ENCODE assay signal across 9 cellular contexts in genomic region chr22:30324008-30324730, GRCh38. TPM values are rescaled to one million over a fixed set of nuclear protein-coding genes. Genes with fewer than 3 reads are reported as not detected.
DNase-seq lines count a peak whose midpoint lies in the region; ATAC-seq and TF ChIP-seq lines count a peak whose summit lies in the region.
"Had no signal": no experiment of that assay in that cellular context is flagged by ENCODE, and none has a peak within 500 bp of the region (broad histone marks: within the 10 kb centered on the region; RNA-seq: fewer than 3 reads in every experiment).

No MANE protein-coding gene starts in this region.

- no peak for TF ChIP-seq EP300 in sigmoid colon (IDR thresholded peaks at IDR 0.05)

- H3K4me1 ChIP-seq in DND-41 (ENCODE audit: insufficient read depth, low read length) (peaks cover 80% of the 10 kb centered on the region), sigmoid colon (peaks cover 0 to 75% (median 64%) of the 10 kb centered on the region in 4 donors), mesendoderm (ENCODE audit: control insufficient read depth, low read depth, low read length) (no peaks in the 10 kb centered on the region)
- H3K4me1 ChIP-seq in effector memory CD4-positive, alpha-beta T cell (ENCODE audit: control insufficient read depth, insufficient read depth, low read length, poor library complexity, severe bottlenecking) = peaks cover 64% of the 10 kb centered on the region

- H3K36me3 Mint-ChIP-seq in endothelial cell (ENCODE audit: low read depth, unreplicated experiment) = peaks cover 8% of the 10 kb centered on the region

- no peak overlapping the region for H3K23ac ChIP-seq in mesendoderm (ENCODE audit: low read length)

- H4K20me1 ChIP-seq in DND-41 (ENCODE audit: insufficient read depth, low read length) = peaks cover 51% of the 10 kb centered on the region

- WGBS in sigmoid colon, 2 donors = 47 to 72% methylated on average over 8 of the region's 8 CpGs
- WGBS in mesendoderm (ENCODE audit: extremely low coverage, insufficient coverage, low lambda C conversion rate) = no CpG with 5 or more reads among the region's 8 CpGs

- H3K9me3 Mint-ChIP-seq in endothelial cell (ENCODE audit: unreplicated experiment) = no peaks in the 10 kb centered on the region

- H2BK15ac ChIP-seq in mesendoderm (replicated peaks; ENCODE audit: low read depth) = no peak overlapping the region

- no peak overlapping the region for H3K4ac ChIP-seq in mesendoderm (ENCODE audit: low read depth, low read length)

- ATAC-seq in DND-41 (ENCODE audit: insufficient read depth, low read depth) = peak; percentile 87

- H2BK5ac ChIP-seq in mesendoderm (ENCODE audit: low read length) = no peak overlapping the region

- peak overlapping the region; percentile 74 for H3K27ac ChIP-seq in DND-41 (ENCODE audit: low read length)
- H3K27ac ChIP-seq in effector memory CD4-positive, alpha-beta T cell (ENCODE audit: insufficient read depth, low read length, poor library complexity, severe bottlenecking) = peak overlapping the region; percentile 73
- peak overlapping the region; percentile 91 to 98 (median 92) for H3K27ac ChIP-seq in sigmoid colon
- H3K27ac ChIP-seq in mesendoderm (ENCODE audit: low read depth, low read length) = no peak overlapping the region

- TF ChIP-seq POLR2A in sigmoid colon (IDR thresholded peaks at IDR 0.05) = no peak

- H3K27me3 ChIP-seq in DND-41 (ENCODE audit: insufficient read depth, low read length, poor library complexity) (no peaks in the 10 kb centered on the region), sigmoid colon (no peaks in the 10 kb centered on the region), mesendoderm (ENCODE audit: insufficient read depth, low read length, poor library complexity) (no peaks in the 10 kb centered on the region), MG63 (no peaks in the 10 kb centered on the region)
- no peaks in the 10 kb centered on the region for H3K27me3 ChIP-seq in effector memory CD4-positive, alpha-beta T cell (replicated peaks; ENCODE audit: control insufficient read depth, insufficient read depth, low read length, poor library complexity, severe bottlenecking)

- no peak overlapping the region for H4K8ac ChIP-seq in mesendoderm (ENCODE audit: low read depth, low read length)

- TF ChIP-seq CTCF in DND-41 (IDR thresholded peaks at IDR 0.05; ENCODE audit: borderline replicate concordance, extremely low read depth, low read length, poor library complexity, severe bottlenecking) = no peak
- no peak for TF ChIP-seq CTCF in sigmoid colon (IDR thresholded peaks at IDR 0.05)
- no peak for TF ChIP-seq CTCF in endothelial cell (IDR thresholded peaks at IDR 0.05; ENCODE audit: unreplicated experiment)

- H3K18ac ChIP-seq in mesendoderm (ENCODE audit: low read length) = no peak overlapping the region

- no peak overlapping the region for H4K5ac ChIP-seq in mesendoderm (ENCODE audit: low read length)

- H3K79me2 ChIP-seq in DND-41 (ENCODE audit: insufficient read depth, low read length) (peaks cover 76% of the 10 kb centered on the region), mesendoderm (ENCODE audit: control insufficient read depth, insufficient read depth, low read length) (no peaks in the 10 kb centered on the region)

- no peak overlapping the region for H3K56ac ChIP-seq in mesendoderm (ENCODE audit: low read length)

- H3K79me1 ChIP-seq in mesendoderm (ENCODE audit: low read length) = no peaks in the 10 kb centered on the region

- H3K4me3 ChIP-seq in DND-41 (ENCODE audit: low read depth in 1 of 2, low read length in 2 of 2) = peak overlapping the region; percentile 85 to 94; a peak in 3 of 4 replicates
- H3K4me3 ChIP-seq in effector memory CD4-positive, alpha-beta T cell (ENCODE audit: insufficient read depth, low read depth, low read length, poor library complexity, severe bottlenecking) = peak overlapping the region; percentile 95
- peak overlapping the region in 3 of 4 donors; percentile 4 to 100 (median 93) for H3K4me3 ChIP-seq in sigmoid colon
- no peak overlapping the region for H3K4me3 ChIP-seq in mesendoderm (ENCODE audit: low read length)
- H3K4me3 ChIP-seq in MG63 = no peak overlapping the region

- no peak overlapping the region for H2AFZ ChIP-seq in DND-41 (ENCODE audit: low read depth, low read length)

- intact Hi-C loops in sigmoid colon (cut with DNase I) = loop anchor here (2.0 kb wide), 1 partner anchor 63 kb away; the partner anchor contains the start of gene RNF215

- peaks cover 14% of the 10 kb centered on the region for H3K4me1 Mint-ChIP-seq in endothelial cell (ENCODE audit: unreplicated experiment)

- H3K27ac Mint-ChIP-seq in endothelial cell (ENCODE audit: unreplicated experiment) = no peak overlapping the region

- H3K4me3 Mint-ChIP-seq in endothelial cell (ENCODE audit: unreplicated experiment) = no peak overlapping the region

- no peak overlapping the region for H2BK120ac ChIP-seq in mesendoderm (ENCODE audit: low read depth, low read length)

- peak overlapping the region; percentile 98 for H3K4me2 ChIP-seq in DND-41 (ENCODE audit: insufficient read depth, low read length)
- H3K4me2 ChIP-seq in mesendoderm (ENCODE audit: low read length) = no peak overlapping the region

- no peak overlapping the region for H2AK5ac ChIP-seq in mesendoderm (ENCODE audit: low read length)

- DNase-seq in DND-41 = peak; percentile 87
- DNase-seq in RPMI7951 (ENCODE audit: low read depth) = peak; percentile 75
- peak in 1 of 3 donors; percentile 19 for DNase-seq in effector memory CD4-positive, alpha-beta T cell
- no peak for DNase-seq in sigmoid colon
- DNase-seq in mesendoderm = no peak
- DNase-seq in endothelial cell (ENCODE audit: low spot score) = no peak
- no peak for DNase-seq in MG63
- no peak for DNase-seq in superior temporal gyrus (ENCODE audit: extremely low spot score)
- DNase-seq: Kasumi-1 had no signal

- no peaks in the 10 kb centered on the region for H3K9me3 ChIP-seq in DND-41 (ENCODE audit: insufficient read depth, low read length, severe bottlenecking)
- H3K9me3 ChIP-seq in effector memory CD4-positive, alpha-beta T cell (ENCODE audit: control insufficient read depth, low read length) = no peaks in the 10 kb centered on the region
- H3K9me3 ChIP-seq in sigmoid colon = no peaks in the 10 kb centered on the region
- H3K9me3 ChIP-seq in MG63 = no peaks in the 10 kb centered on the region

- H3K9ac ChIP-seq in DND-41 (ENCODE audit: low read depth, low read length) = peak overlapping the region; percentile 86
- H3K9ac ChIP-seq in mesendoderm (ENCODE audit: low read length) = no peak overlapping the region

- peaks cover 9% of the 10 kb centered on the region for H3K27me3 Mint-ChIP-seq in endothelial cell (ENCODE audit: unreplicated experiment)

- peaks cover 55% of the 10 kb centered on the region for H3K36me3 ChIP-seq in DND-41 (ENCODE audit: insufficient read depth, low read length)
- peaks cover 2% of the 10 kb centered on the region for H3K36me3 ChIP-seq in effector memory CD4-positive, alpha-beta T cell (ENCODE audit: control insufficient read depth, insufficient read depth, low read length)
- H3K36me3 ChIP-seq in sigmoid colon = peaks cover 0 to 12% (median 0%) of the 10 kb centered on the region in 4 donors
- no peaks in the 10 kb centered on the region for H3K36me3 ChIP-seq in mesendoderm (ENCODE audit: control insufficient read depth, insufficient read depth, low read length)
- H3K36me3 ChIP-seq in MG63 = peaks cover 18% of the 10 kb centered on the region

RNA-seq across cellular contexts. Expression of gene TBC1D10A, which starts 2.6 kb away (rescaled TPM):
- total RNA-seq in RPMI7951 (2014; rRNA removed; shearing (Covaris generic)) = 18.5 and 23.2 TPM in 2 replicates
- total RNA-seq in sigmoid colon (10 to 100 TPM; 12.5 to 31.0 (median 26.8) TPM), endothelial cell (ENCODE audit: unreplicated experiment) (7.9 TPM)
- 10 to 100 TPM; 28.8 to 35.4 (median 29.1) TPM for polyA plus RNA-seq in sigmoid colon
- 2.7 TPM for polyA plus RNA-seq in mesendoderm (2013, experiment 1 of 2)
- 2.6 TPM for polyA plus RNA-seq in mesendoderm (2013, experiment 2 of 2)
- 17.5 and 25.7 TPM in 2 replicates for total RNA-seq in MG63 (2014; rRNA removed; shearing (Covaris generic); ENCODE audit: low replicate concordance)

RNA-seq across cellular contexts. Expression of gene SF3A1, which starts 32.5 kb away (rescaled TPM):
- total RNA-seq in RPMI7951 (2014; rRNA removed; shearing (Covaris generic)) = 16.3 and 33.9 TPM in 2 replicates
- total RNA-seq in sigmoid colon = 10 to 100 TPM; 24.2 to 61.5 (median 33.5) TPM
- polyA plus RNA-seq in sigmoid colon = 10 to 100 TPM; 17.4 to 41.2 (median 21.3) TPM
- 264 TPM for polyA plus RNA-seq in mesendoderm (2013, experiment 1 of 2)
- polyA plus RNA-seq in mesendoderm (2013, experiment 2 of 2) = 276 TPM
- total RNA-seq in endothelial cell (ENCODE audit: unreplicated experiment) = 139 TPM
- 6.9 and 19.5 TPM in 2 replicates for total RNA-seq in MG63 (2014; rRNA removed; shearing (Covaris generic); ENCODE audit: low replicate concordance)

RNA-seq across cellular contexts. Expression of gene CCDC157, which starts 32.6 kb away (rescaled TPM):
- 1.8 and 2.9 TPM in 2 replicates for total RNA-seq in RPMI7951 (2014; rRNA removed; shearing (Covaris generic))
- total RNA-seq in sigmoid colon (1 to 10 TPM in 3 of 4 donors, under 1 TPM in 1; 0.83 to 2.0 (median 1.7) TPM), endothelial cell (ENCODE audit: unreplicated experiment) (3.3 TPM)
- 1 to 10 TPM; 1.2 to 1.8 (median 1.6) TPM for polyA plus RNA-seq in sigmoid colon
- 2.6 TPM for polyA plus RNA-seq in mesendoderm (2013, experiment 1 of 2)
- polyA plus RNA-seq in mesendoderm (2013, experiment 2 of 2) = 2.6 TPM
- total RNA-seq in MG63 (2014; rRNA removed; shearing (Covaris generic); ENCODE audit: low replicate concordance) = 1.0 and 2.6 TPM in 2 replicates

RNA-seq across cellular contexts. Expression of gene CASTOR1, which starts 34.9 kb away (rescaled TPM):
- total RNA-seq in RPMI7951 (2014; rRNA removed; shearing (Covaris generic)) = 9.6 and 16.6 TPM in 2 replicates
- total RNA-seq in sigmoid colon (10 to 100 TPM in 2 of 4 donors, 1 to 10 TPM in 2; 5.3 to 15.0 (median 10.8) TPM), endothelial cell (ENCODE audit: unreplicated experiment) (17.2 TPM)
- 1 to 10 TPM in 2 of 3 donors, not detected in 1; 6.4 to 8.4 TPM for polyA plus RNA-seq in sigmoid colon
- polyA plus RNA-seq in mesendoderm (2013, experiment 1 of 2) = 3.3 TPM
- 3.4 TPM for polyA plus RNA-seq in mesendoderm (2013, experiment 2 of 2)
- total RNA-seq in MG63 (2014; rRNA removed; shearing (Covaris generic); ENCODE audit: low replicate concordance) = 2.3 and 4.1 TPM in 2 replicates

RNA-seq across cellular contexts. Expression of gene OSM, which starts 57.5 kb away (rescaled TPM):
- not detected in 2 replicates for total RNA-seq in RPMI7951 (2014; rRNA removed; shearing (Covaris generic))
- total RNA-seq in sigmoid colon (10 to 100 TPM in 1 of 4 donors, 1 to 10 TPM in 1, under 1 TPM in 2; 0.71 to 12.8 (median 3.5) TPM), endothelial cell (ENCODE audit: unreplicated experiment) (not detected)
- 1 to 10 TPM in 2 of 3 donors, under 1 TPM in 1; 0.60 to 9.9 (median 1.5) TPM for polyA plus RNA-seq in sigmoid colon
- not detected for polyA plus RNA-seq in mesendoderm (2013, experiment 1 of 2)
- polyA plus RNA-seq in mesendoderm (2013, experiment 2 of 2) = not detected
- total RNA-seq in MG63 (2014; rRNA removed; shearing (Covaris generic); ENCODE audit: low replicate concordance) = not detected in 2 replicates

Comparison
In these comparisons a context has a peak if more than half of its experiments do, and no peak if none do; other contexts are left out.
1. DNase-seq: peak in DND-41 (single experiment) and RPMI7951 (single experiment); none in sigmoid colon (single experiment), mesendoderm (single experiment), endothelial cell (single experiment), MG63 (single experiment) and superior temporal gyrus (single experiment).
2. H3K4me3 ChIP-seq: peak in DND-41 (2 of 2), effector memory CD4-positive, alpha-beta T cell (single experiment) and sigmoid colon (3 of 4); none in mesendoderm (single experiment) and MG63 (single experiment).